8 cellular contexts compared by ENCODE assay signal in the genomic region with DNA sequence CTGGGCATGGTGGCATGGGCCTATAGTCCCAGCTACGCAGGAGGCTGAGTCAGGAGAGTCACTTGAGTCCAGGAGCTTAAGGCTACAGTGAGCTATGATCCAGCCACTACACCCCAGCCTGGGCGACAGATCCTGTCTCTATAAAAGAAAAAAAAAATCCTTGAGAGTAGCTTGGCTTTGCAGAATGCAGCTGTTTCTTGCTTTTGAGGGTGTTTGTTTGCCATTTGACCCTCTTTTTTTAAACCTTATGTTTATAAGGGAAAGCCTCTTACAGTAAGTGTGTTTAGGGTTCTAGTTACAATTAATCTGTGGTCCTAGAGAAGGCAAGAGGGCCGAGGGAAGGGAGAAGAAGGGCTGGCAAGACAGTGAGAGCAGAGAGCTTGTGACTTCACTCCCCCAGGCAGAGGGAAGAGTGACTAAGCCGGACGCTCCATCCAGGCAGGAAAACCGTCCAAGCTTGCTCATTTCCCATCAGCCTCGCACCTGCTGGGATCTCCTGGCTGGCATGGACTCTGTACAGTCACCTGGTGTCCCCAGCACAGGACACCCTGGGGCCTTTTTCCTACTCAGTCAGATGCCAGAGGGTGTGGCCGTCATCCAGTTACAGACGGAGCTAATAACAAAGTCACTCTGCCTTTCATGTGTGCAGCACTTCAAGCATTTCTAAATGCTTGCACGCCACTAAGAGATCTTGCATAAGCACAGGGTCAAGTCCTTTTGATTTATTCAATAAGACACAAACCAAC. TPM values are rescaled to one million over a fixed set of nuclear protein-coding genes. Genes with fewer than 3 reads are reported as not detected.
DNase-seq lines count a peak whose midpoint lies in the region; ATAC-seq lines count a peak whose summit lies in the region.

No MANE protein-coding gene starts in this region.

- ATAC-seq in aorta (ENCODE audit: low FRiP score) (peak; percentile 82), GM19328 (IDR thresholded peaks at IDR 0.05; ENCODE audit: unreplicated experiment) (no peak), HG03378 (IDR thresholded peaks at IDR 0.05; ENCODE audit: unreplicated experiment) (no peak), GM18907 (IDR thresholded peaks at IDR 0.05; ENCODE audit: unreplicated experiment) (no peak)

- 87 to 88% methylated on average over 7 to 9 of the region's 10 CpGs for WGBS in mesodermal cell (ENCODE audit: insufficient coverage in 2 of 2), 2 experiments
- 12 to 15% methylated on average over 10 of the region's 10 CpGs for WGBS in aorta, 2 donors

- DNase-seq in EH (ENCODE audit: low read depth) (peak; percentile 82), NCI-H460 (ENCODE audit: extremely low read depth, low read depth) (peak; percentile 29), aorta (peak in 1 of 2 donors; percentile 68)

- no peaks in the 10 kb centered on the region for H3K36me3 ChIP-seq in mesodermal cell (ENCODE audit: control insufficient read depth, insufficient read depth, low read length)
- no peaks in the 10 kb centered on the region for H3K36me3 ChIP-seq in aorta (ENCODE audit: control insufficient read depth in 1 of 2, insufficient read depth in 2 of 2, low read length in 1 of 2)

- intact Hi-C loops in aorta (cut with DNase I) = no loop called here

- no peak overlapping the region for H3K4me3 ChIP-seq in mesodermal cell (ENCODE audit: extremely low read depth, insufficient read depth, low read length, poor library complexity, severe bottlenecking)
- H3K4me3 ChIP-seq in aorta (ENCODE audit: low read length in 2 of 2) = no peak overlapping the region

- H3K4me1 ChIP-seq in mesodermal cell (ENCODE audit: control insufficient read depth, insufficient read depth, low read length, poor library complexity, severe bottlenecking) = peaks cover 26% of the 10 kb centered on the region
- H3K4me1 ChIP-seq in aorta (ENCODE audit: control insufficient read depth in 1 of 2, insufficient read depth in 2 of 2, low read length in 2 of 2) = no peaks in the 10 kb centered on the region

- H3K9me3 ChIP-seq in mesodermal cell (ENCODE audit: control insufficient read depth, low read length) = peaks cover 6% of the 10 kb centered on the region
- no peaks in the 10 kb centered on the region for H3K9me3 ChIP-seq in aorta (ENCODE audit: control insufficient read depth, low read length)

- no peaks in the 10 kb centered on the region for H3K27me3 ChIP-seq in aorta (ENCODE audit: control insufficient read depth in 1 of 2, insufficient read depth in 2 of 2, low read length in 1 of 2)

- H3K27ac ChIP-seq in cingulate gyrus (ENCODE audit: low read depth, low read length) (peak overlapping the region; percentile 23), mesodermal cell (ENCODE audit: low read depth, low read length, severe bottlenecking) (peak overlapping the region; percentile 58), aorta (ENCODE audit: low read depth in 1 of 2, low read length in 2 of 2) (no peak overlapping the region)

RNA-seq across cellular contexts. Expression of a gene that starts 55.5 kb away (rescaled TPM):
- 20.0 and 24.1 TPM in 2 replicates for total RNA-seq in NCI-H460 (2014; rRNA removed; shearing (Covaris generic))
- 30.8 and 34.3 TPM in 2 replicates for polyA plus RNA-seq in NCI-H460 (2014; cell fraction: nucleus; rRNA removed)
- polyA plus RNA-seq in mesodermal cell (2013, experiment 1 of 2) = 6.5 TPM
- polyA plus RNA-seq in mesodermal cell (2013, experiment 2 of 2) = 6.4 TPM
- 10 to 100 TPM; 14.4 to 15.7 TPM for total RNA-seq in aorta
- polyA plus RNA-seq in aorta = 10 to 100 TPM; 11.2 to 12.3 TPM

Comparison
In these comparisons a context has a peak if more than half of its experiments do, and no peak if none do; other contexts are left out.
1. H3K27ac ChIP-seq: peak in cingulate gyrus (single experiment) and mesodermal cell (single experiment); none in aorta (0 of 2).